In the genomic region with DNA sequence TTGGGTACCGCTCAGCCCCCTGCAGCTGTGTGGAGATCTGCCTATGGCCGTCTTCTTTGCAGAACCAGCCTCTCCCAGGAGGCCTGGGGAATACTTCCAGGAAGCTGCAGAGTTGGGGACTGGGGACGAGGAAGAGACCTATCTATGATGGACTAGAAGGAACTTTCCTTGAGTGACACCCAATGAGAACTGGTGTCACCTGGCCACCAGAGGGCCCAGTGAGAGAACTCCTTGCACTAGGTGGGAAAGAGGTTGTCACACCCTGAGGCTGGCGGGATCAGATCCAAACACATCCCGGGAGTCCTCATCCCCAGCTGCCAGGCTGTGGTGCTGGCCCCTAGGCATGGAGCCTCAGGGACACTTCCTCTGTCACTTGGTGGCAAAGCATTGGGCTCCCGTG, we compare ENCODE assay signal across 13 cellular contexts. TPM values are rescaled to one million over a fixed set of nuclear protein-coding genes. Genes with fewer than 3 reads are reported as not detected.
DNase-seq lines count a peak whose midpoint lies in the region; ATAC-seq and TF ChIP-seq lines count a peak whose summit lies in the region.
"Had no signal": no experiment of that assay in that cellular context is flagged by ENCODE, and none has a peak within 500 bp of the region (broad histone marks: within the 10 kb centered on the region; RNA-seq: fewer than 3 reads in every experiment).

No MANE protein-coding gene starts in this region.

- no peaks in the 10 kb centered on the region for H3K9me3 Mint-ChIP-seq in activated T-cell treated with anti-CD3 and anti-CD28 coated beads, Interleukin-2, amount 50 U/mL, for 24 hours

- H3K36me3 ChIP-seq in brain microvascular endothelial cell (replicated peaks) (no peaks in the 10 kb centered on the region), parathyroid adenoma (ENCODE audit: control insufficient read depth, insufficient read depth, low read length) (no peaks in the 10 kb centered on the region), left lung (no peaks in the 10 kb centered on the region)
- H3K36me3 ChIP-seq: neutrophil, spleen, thyroid gland had no signal

- H3K27ac ChIP-seq in brain microvascular endothelial cell: no peak overlapping the region
- H3K27ac ChIP-seq in parathyroid adenoma: no peak overlapping the region
- no peak overlapping the region for H3K27ac ChIP-seq in left lung
- H3K27ac ChIP-seq: neutrophil, spleen, thyroid gland had no signal

- TF ChIP-seq CTCF in brain microvascular endothelial cell (IDR thresholded peaks at IDR 0.05; ENCODE audit: low read depth, low read length, missing control alignments): peak; percentile 7
- peak; percentile 31 for TF ChIP-seq CTCF in parathyroid adenoma (IDR thresholded peaks at IDR 0.05)
- no peak for TF ChIP-seq CTCF in left lung (IDR thresholded peaks at IDR 0.05)

- peaks cover 7% of the 10 kb centered on the region for H3K4me1 Mint-ChIP-seq in activated T-cell treated with anti-CD3 and anti-CD28 coated beads, Interleukin-2, amount 50 U/mL, for 24 hours (ENCODE audit: low read depth)

- H3K9me3 ChIP-seq in parathyroid adenoma (ENCODE audit: control insufficient read depth, low read length): no peaks in the 10 kb centered on the region
- no peaks in the 10 kb centered on the region for H3K9me3 ChIP-seq in left lung
- H3K9me3 ChIP-seq: neutrophil, spleen, thyroid gland had no signal

- H3K4me1 ChIP-seq in parathyroid adenoma (no peaks in the 10 kb centered on the region), left lung (no peaks in the 10 kb centered on the region)
- H3K4me1 ChIP-seq: thyroid gland had no signal

- no peak overlapping the region for H3K4me3 Mint-ChIP-seq in activated T-cell treated with anti-CD3 and anti-CD28 coated beads, Interleukin-2, amount 50 U/mL, for 24 hours

- no peak overlapping the region for H3K4me2 ChIP-seq in parathyroid adenoma (ENCODE audit: low read length)

- no peak overlapping the region for H3K9ac ChIP-seq in parathyroid adenoma

- H2AFZ ChIP-seq in parathyroid adenoma: no peak overlapping the region

- H3K27me3 Mint-ChIP-seq in activated T-cell treated with anti-CD3 and anti-CD28 coated beads, Interleukin-2, amount 50 U/mL, for 24 hours: peaks cover 5% of the 10 kb centered on the region

- intact Hi-C loops in left lung (cut with DNase I): no loop called here

- ATAC-seq in left lung: no peak

- in situ Hi-C loops in brain microvascular endothelial cell (cut with HindIII; ENCODE audit: low pct_ligation_motif_present, low sequenced_read_pairs): no loop called here

- H3K27me3 ChIP-seq in brain microvascular endothelial cell (replicated peaks) (no peaks in the 10 kb centered on the region), parathyroid adenoma (ENCODE audit: control insufficient read depth, insufficient read depth, low read length) (no peaks in the 10 kb centered on the region), left lung (peaks cover 0 to 2% of the 10 kb centered on the region in 2 donors)
- H3K27me3 ChIP-seq: thyroid gland had no signal

- H3K4me3 ChIP-seq in brain microvascular endothelial cell (ENCODE audit: low read depth, low read length): no peak overlapping the region
- no peak overlapping the region for H3K4me3 ChIP-seq in parathyroid adenoma (ENCODE audit: low read depth, low read length)
- H3K4me3 ChIP-seq in left lung: no peak overlapping the region
- H3K4me3 ChIP-seq: spleen, thyroid gland had no signal

- DNase-seq in NCI-H1092 treated with DMSO at 0.1 percent for 48 hours (lab: John Stamatoyannopoulos, UW) (peak; percentile 12), NCI-H1092 (lab: John Stamatoyannopoulos, UW) (no peak), HT-29 (ENCODE audit: low spot score) (peak; percentile 72), brain microvascular endothelial cell (no peak), left lung (no peak), glomerular visceral epithelial cell (ENCODE audit: extremely low spot score) (no peak)
- DNase-seq in activated T-cell treated with anti-CD3 and anti-CD28 coated beads, Interleukin-2, amount 50 U/mL, for 24 hours: no peak
- DNase-seq: amygdala, spleen had no signal

- no peaks in the 10 kb centered on the region for H3K79me2 ChIP-seq in parathyroid adenoma

- H3K27ac Mint-ChIP-seq in activated T-cell treated with anti-CD3 and anti-CD28 coated beads, Interleukin-2, amount 50 U/mL, for 24 hours: no peak overlapping the region

- H3K36me3 Mint-ChIP-seq in activated T-cell treated with anti-CD3 and anti-CD28 coated beads, Interleukin-2, amount 50 U/mL, for 24 hours (ENCODE audit: low read depth): no peaks in the 10 kb centered on the region

RNA-seq across cellular contexts. Expression of a gene that starts 4.9 kb away (rescaled TPM):
- total RNA-seq in HT-29 (2014; rRNA removed; shearing (Covaris generic)): not detected in 2 replicates
- total RNA-seq in left lung: under 1 TPM; 0.21 to 0.35 TPM
- total RNA-seq: NCI-H460 had no signal

RNA-seq across cellular contexts. Expression of a gene that starts 21.1 kb away (rescaled TPM):
- 40.8 and 42.1 TPM in 2 replicates for total RNA-seq in HT-29 (2014; rRNA removed; shearing (Covaris generic))
- 10 to 100 TPM; 54.5 to 60.2 TPM for total RNA-seq in left lung

RNA-seq across cellular contexts. Expression of a gene that starts 33.6 kb away (rescaled TPM):
- total RNA-seq in HT-29 (2014; rRNA removed; shearing (Covaris generic)): 27.6 and 29.5 TPM in 2 replicates
- total RNA-seq in left lung: 10 to 100 TPM; 30.2 to 31.5 TPM

RNA-seq across cellular contexts. Expression of a gene that starts 59.2 kb away (rescaled TPM):
- total RNA-seq in HT-29 (2014; rRNA removed; shearing (Covaris generic)): 0.31 TPM in 1 of 2 replicates, not detected in the other
- 1 to 10 TPM; 3.4 to 3.6 TPM for total RNA-seq in left lung

Comparison
In these comparisons a context has a peak if more than half of its experiments do, and no peak if none do; other contexts are left out.
1. DNase-seq: peak in NCI-H1092 treated with DMSO at 0.1 percent for 48 hours (single experiment) and HT-29 (single experiment); none in NCI-H1092 (single experiment), brain microvascular endothelial cell (single experiment), left lung (0 of 2), activated T-cell treated with anti-CD3 and anti-CD28 coated beads, Interleukin-2, amount 50 U/mL, for 24 hours (single experiment) and glomerular visceral epithelial cell (single experiment).
2. CTCF ChIP-seq: peak in brain microvascular endothelial cell (single experiment) and parathyroid adenoma (single experiment); none in left lung (0 of 2).